Comparison of ENCODE assay signal across 27 cellular contexts in genomic region chr16:57395026-57395425, GRCh38. TPM values are rescaled to one million over a fixed set of nuclear protein-coding genes. Genes with fewer than 3 reads are reported as not detected.
DNase-seq lines count a peak whose midpoint lies in the region; ATAC-seq, FAIRE-seq and TF ChIP-seq lines count a peak whose summit lies in the region.
"Had no signal": no experiment of that assay in that cellular context is flagged by ENCODE, and none has a peak within 500 bp of the region (broad histone marks: within the 10 kb centered on the region; RNA-seq: fewer than 3 reads in every experiment).

No MANE protein-coding gene starts in this region.

- TF ChIP-seq POLR2A in breast epithelium (IDR thresholded peaks at IDR 0.05) = no peak
- no peak for TF ChIP-seq POLR2A in A549 (IDR thresholded peaks at IDR 0.05; ENCODE audit: low read length)
- no peak for TF ChIP-seq POLR2A in K562 (conservative IDR thresholded peaks at IDR 0.05)

- no peaks in the 10 kb centered on the region for H3K36me3 Mint-ChIP-seq in MCF 10A (ENCODE audit: insufficient read depth, unreplicated experiment)
- H3K36me3 Mint-ChIP-seq: CD14-positive monocyte; CD8-positive, alpha-beta memory T cell had no signal

- H3K79me2 ChIP-seq in K562 (ENCODE audit: control insufficient read depth, insufficient read depth, low read length) = no peaks in the 10 kb centered on the region

- TF ChIP-seq RAD21 in A549 (conservative IDR thresholded peaks at IDR 0.05 in 1 of 2, IDR thresholded peaks at IDR 0.05 in 1 of 2) = no peak
- TF ChIP-seq RAD21 in K562 (CRISPR knock-in tag; conservative IDR thresholded peaks at IDR 0.05 in 1 of 2, IDR thresholded peaks at IDR 0.05 in 1 of 2) = no peak

- FAIRE-seq in A549 (lab: Jason Lieb, UNC) (no peak), K562 (lab: Jason Lieb, UNC) (no peak), kidney (lab: Jason Lieb, UNC) (no peak)
- FAIRE-seq: A204.1, D721Med, GM12878, GM19239, H1 had no signal

- no peak overlapping the region for H3K27ac Mint-ChIP-seq in MCF 10A (ENCODE audit: low read depth, unreplicated experiment)
- H3K27ac Mint-ChIP-seq: CD14-positive monocyte; CD4-positive, alpha-beta T cell; CD8-positive, alpha-beta memory T cell had no signal

- no peak overlapping the region for H3K9ac ChIP-seq in K562 (ENCODE audit: insufficient read depth in 1 of 2, low read depth in 2 of 2, low read length in 2 of 2)
- no peak overlapping the region for H3K9ac ChIP-seq in kidney (ENCODE audit: low read length in 2 of 2)
- H3K9ac ChIP-seq: BLaER1 treated with 17β-estradiol and CSF1 and Interleukin-3, amounts not matched to agents 10 nM and 100 nM; GM23248 had no signal

- H3K4me2 ChIP-seq in A549 = no peak overlapping the region
- no peak overlapping the region for H3K4me2 ChIP-seq in K562 (ENCODE audit: insufficient read depth, low read length)
- H3K4me2 ChIP-seq: BLaER1 treated with 17β-estradiol and CSF1 and Interleukin-3, amounts not matched to agents 10 nM and 100 nM had no signal

- H2AFZ ChIP-seq in K562 (ENCODE audit: low read depth, low read length) = no peak overlapping the region
- H2AFZ ChIP-seq: GM23248 had no signal

- in situ Hi-C loops in K562 (cut with MboI) = no loop called here

- DNase-seq in breast epithelium (ENCODE audit: low spot score in 2 of 2) (no peak), MCF 10A (ENCODE audit: unreplicated experiment) (no peak), A549 (ENCODE audit: low read depth in 1 of 2, low spot score in 1 of 2) (no peak), K562 (ENCODE audit: extremely low read depth in 1 of 4, low spot score in 3 of 4) (no peak), kidney (peak; percentile 13)
- DNase-seq: ACHN; AML-193; BE2C; CD4-positive, alpha-beta T cell; DMS 273 treated with DMSO at 0.1 percent for 48 hours; DMS79; EL; GDM1; H7; HCEC 1CT had no signal

- peaks cover 17% of the 10 kb centered on the region for H3K27me3 Mint-ChIP-seq in MCF 10A (ENCODE audit: insufficient read depth, unreplicated experiment)

- no peaks in the 10 kb centered on the region for H3K9me1 ChIP-seq in K562 (ENCODE audit: control insufficient read depth, insufficient read depth, low read length)

- H3K4me3 Mint-ChIP-seq in MCF 10A (ENCODE audit: unreplicated experiment) = no peak overlapping the region
- H3K4me3 Mint-ChIP-seq: CD14-positive monocyte; CD4-positive, alpha-beta T cell; CD8-positive, alpha-beta memory T cell had no signal

- no peaks in the 10 kb centered on the region for H3K4me1 Mint-ChIP-seq in MCF 10A (ENCODE audit: insufficient read depth, unreplicated experiment)
- H3K4me1 Mint-ChIP-seq: CD8-positive, alpha-beta memory T cell had no signal

- POLR2A ChIA-PET in MCF 10A (lab: Yijun Ruan, JAX) (interaction anchor here (0.9 to 1.0 kb wide), 2 partner anchors 52 to 149 kb away, joined by 3 to 4 read pairs; partner anchors contain the start of genes CIAPIN1 and COQ9), A549 (lab: Yijun Ruan, JAX) (no interaction called here), K562 (lab: Yijun Ruan, JAX) (no interaction called here)

- H3K36me3 ChIP-seq in breast epithelium (no peaks in the 10 kb centered on the region), K562 (ENCODE audit: control insufficient read depth, insufficient read depth, low read length) (no peaks in the 10 kb centered on the region), kidney (ENCODE audit: control insufficient read depth in 1 of 2, insufficient read depth in 2 of 2, low read length in 2 of 2) (no peaks in the 10 kb centered on the region)
- H3K36me3 ChIP-seq: BE2C; BLaER1 treated with 17β-estradiol and CSF1 and Interleukin-3, amounts not matched to agents 10 nM and 100 nM had no signal

- peaks cover 0 to 7% of the 10 kb centered on the region in 2 donors for H3K4me1 ChIP-seq in breast epithelium
- H3K4me1 ChIP-seq in A549 = no peaks in the 10 kb centered on the region
- no peaks in the 10 kb centered on the region; a peak in 1 of 5 replicates for H3K4me1 ChIP-seq in K562 (replicated peaks in 1 of 2; ENCODE audit: control insufficient read depth in 2 of 2, insufficient read depth in 2 of 2, low read length in 2 of 2)
- peaks cover 2 to 6% of the 10 kb centered on the region in 2 donors for H3K4me1 ChIP-seq in kidney (ENCODE audit: control insufficient read depth in 1 of 2, insufficient read depth in 1 of 2, low read depth in 1 of 2, low read length in 2 of 2)
- H3K4me1 ChIP-seq: BE2C had no signal

- TF ChIP-seq EP300 in A549 (IDR thresholded peaks at IDR 0.05) (no peak), K562 (IDR thresholded peaks at IDR 0.05; ENCODE audit: low read length) (no peak)

- H3K9me3 ChIP-seq in breast epithelium (no peaks in the 10 kb centered on the region), A549 (no peaks in the 10 kb centered on the region), K562 (replicated peaks; ENCODE audit: control insufficient read depth, insufficient read depth, low read depth, low read length) (no peaks in the 10 kb centered on the region; the same call in 1 of the 2 replicates), kidney (ENCODE audit: control insufficient read depth in 1 of 2, low read length in 2 of 2) (peaks cover 0 to 4% of the 10 kb centered on the region in 2 donors)
- H3K9me3 ChIP-seq: BE2C had no signal

- H3K27ac ChIP-seq in breast epithelium (peak overlapping the region; percentile 39 to 83), A549 (no peak overlapping the region), K562 (ENCODE audit: extremely low read depth, low read depth, low read length) (no peak overlapping the region), kidney (ENCODE audit: low read depth in 2 of 2, low read length in 2 of 2) (no peak overlapping the region)
- H3K27ac ChIP-seq: 22Rv1; BLaER1 treated with 17β-estradiol and CSF1 and Interleukin-3, amounts not matched to agents 10 nM and 100 nM; GM23248 had no signal

- H3K4me3 ChIP-seq in breast epithelium = no peak overlapping the region
- H3K4me3 ChIP-seq in A549 = no peak overlapping the region
- no peak overlapping the region for H3K4me3 ChIP-seq in K562
- H3K4me3 ChIP-seq in kidney (ENCODE audit: low read length in 2 of 2) = no peak overlapping the region
- H3K4me3 ChIP-seq: BLaER1 treated with 17β-estradiol and CSF1 and Interleukin-3, amounts not matched to agents 10 nM and 100 nM; GM12878; GM23248 had no signal

- H3K27me3 ChIP-seq in breast epithelium (no peaks in the 10 kb centered on the region), K562 (ENCODE audit: control insufficient read depth in 2 of 2, insufficient read depth in 2 of 2, low read length in 2 of 2) (peaks cover 0 to 27% of the 10 kb centered on the region in 2 experiments; a peak in 3 of 5 replicates)
- H3K27me3 ChIP-seq: BE2C; BLaER1 treated with 17β-estradiol and CSF1 and Interleukin-3, amounts not matched to agents 10 nM and 100 nM had no signal

- no peaks in the 10 kb centered on the region for H4K20me1 ChIP-seq in K562 (replicated peaks; ENCODE audit: control insufficient read depth, insufficient read depth, low read length)
- H4K20me1 ChIP-seq: BLaER1 treated with 17β-estradiol and CSF1 and Interleukin-3, amounts not matched to agents 10 nM and 100 nM had no signal

- TF ChIP-seq CTCF in breast epithelium (IDR thresholded peaks at IDR 0.05) = no peak
- no peak for TF ChIP-seq CTCF in MCF 10A (IDR thresholded peaks at IDR 0.05; ENCODE audit: unreplicated experiment)
- no peak for TF ChIP-seq CTCF in A549 (IDR thresholded peaks at IDR 0.05)
- TF ChIP-seq CTCF in K562 (IDR thresholded peaks at IDR 0.05 in 2 of 3, conservative IDR thresholded peaks at IDR 0.05 in 1 of 3; ENCODE audit: insufficient read depth in 2 of 3, low read depth in 1 of 3, low read length in 3 of 3) = no peak
- no peak for TF ChIP-seq CTCF in kidney (IDR thresholded peaks at IDR 0.05; ENCODE audit: borderline replicate concordance, extremely low read depth, insufficient read depth)

- ATAC-seq in A549 (no peak), K562 (no peak), HG03378 (IDR thresholded peaks at IDR 0.05; ENCODE audit: unreplicated experiment) (no peak), HG03135 (IDR thresholded peaks at IDR 0.05; ENCODE audit: unreplicated experiment) (no peak)
- ATAC-seq: GM12878 had no signal

- intact Hi-C loops in breast epithelium (cut with DNase I; ENCODE audit: low total_unique reads) = no loop called here
- intact Hi-C loops in MCF 10A (cut with micrococcal nuclease) = no loop called here
- intact Hi-C loops in K562 (cut with micrococcal nuclease) = no loop called here
- intact Hi-C loops in kidney (cut with DNase I) = no loop called here

- WGBS in A549 (ENCODE audit: missing lambda C conversion rate) = 61% methylated on average over 5 of the region's 5 CpGs
- WGBS in K562 (ENCODE audit: insufficient coverage, low coverage, missing lambda C conversion rate) = 4% methylated on average over 5 of the region's 5 CpGs

- CTCF ChIA-PET in MCF 10A (lab: Yijun Ruan, JAX) (interaction anchor here (0.6 to 2.4 kb wide), 6 partner anchors 18 to 1039 kb away, joined by 3 to 11 read pairs (median 4); no protein-coding TSS in a partner anchor), A549 (lab: Yijun Ruan, JAX) (interaction anchor here (0.8 to 3.0 kb wide), 9 partner anchors 9 to 95 kb away, joined by 3 to 14 read pairs (median 3); partner anchors contain the start of gene CCL17), K562 (lab: Yijun Ruan, JAX; ENCODE audit: low intra/inter-chr PET ratio) (no interaction called here)

- no TSS peak for BruUV-seq in MCF 10A (replicated peaks; lab: Mats Ljungman, UMichigan)
- no TSS peak for BruUV-seq in K562 (replicated peaks; lab: Mats Ljungman, UMichigan)

- H3K9me3 Mint-ChIP-seq in MCF 10A (ENCODE audit: unreplicated experiment) = no peaks in the 10 kb centered on the region
- H3K9me3 Mint-ChIP-seq: CD4-positive, alpha-beta T cell; CD8-positive, alpha-beta memory T cell had no signal

RNA-seq across cellular contexts. Expression of gene CCL17, which starts 9.5 kb away (rescaled TPM):
- total RNA-seq in breast epithelium = not detected
- total RNA-seq in MCF 10A (2022) = not detected in 2 replicates
- polyA plus RNA-seq in A549 (2011; rRNA removed) = not detected in 2 replicates
- not detected in 2 replicates for polyA plus RNA-seq in A549 (2012; cell fraction: cytosol; rRNA removed)
- not detected in 2 replicates for polyA plus RNA-seq in A549 (2012; cell fraction: nucleus; rRNA removed)
- not detected in 3 replicates for polyA plus RNA-seq in A549 (2017; fragmentation: RNase III; extraction: RNeasy Plus Mini Kit Qiagen cat#74134 plus additional on column Dnase treatment)
- not detected in 2 replicates for polyA minus RNA-seq in A549 (2011; rRNA and poly(A)+ RNA removed)
- not detected in 2 replicates for total RNA-seq in K562 (2011; cell fraction: chromatin; rRNA removed; ENCODE audit: low replicate concordance)
- not detected in 2 replicates for total RNA-seq in K562 (2011; cell fraction: nucleolus; rRNA removed)
- not detected in 2 replicates for total RNA-seq in K562 (2011; cell fraction: nucleoplasm; rRNA removed)
- not detected in 2 replicates for total RNA-seq in K562 (2014; rRNA removed)
- total RNA-seq in K562 (2014; rRNA removed; fragmentation: Illumina TruSeq; extraction: Trizol) = not detected in 2 replicates
- total RNA-seq in K562 (2015; rRNA removed; fragmentation: Illumina TruSeq; extraction: Trizol) = not detected in 2 replicates
- total RNA-seq in K562 (2021) = not detected in 2 replicates
- not detected in 2 replicates for polyA plus RNA-seq in K562 (2011; rRNA removed)
- not detected in 2 replicates for polyA plus RNA-seq in K562 (2011; cell fraction: cytosol; rRNA removed)
- not detected in 2 replicates for polyA plus RNA-seq in K562 (2011; cell fraction: nucleus; rRNA removed)
- not detected in 2 replicates for polyA plus RNA-seq in K562 (2012)
- polyA plus RNA-seq in K562 (2014; fragmentation: Illumina TruSeq; extraction: Trizol) = not detected in 2 replicates
- polyA plus RNA-seq in K562 (2014; fragmentation: Nextera tagmentation; extraction: Ambion mirVana) = not detected
- not detected in 2 replicates for polyA plus RNA-seq in K562 (2014; rRNA removed)
- not detected in 2 replicates for polyA minus RNA-seq in K562 (2011; rRNA and poly(A)+ RNA removed)
- not detected in 2 replicates for polyA minus RNA-seq in K562 (2011; cell fraction: cytosol; rRNA and poly(A)+ RNA removed)
- polyA minus RNA-seq in K562 (2011; cell fraction: nucleus; rRNA and poly(A)+ RNA removed) = not detected in 2 replicates
- total RNA-seq in kidney = 1.5 TPM
- polyA plus RNA-seq in kidney (ENCODE audit: insufficient read depth, low read depth, low replicate concordance) = not detected
- total RNA-seq: CD4-positive, alpha-beta T cell; GM23248; H1; H7 had no signal
- polyA plus RNA-seq: CD14-positive monocyte; CD8-positive, alpha-beta memory T cell; GM23248; H1 had no signal

RNA-seq across cellular contexts. Expression of gene CX3CL1, which starts 22.7 kb away (rescaled TPM):
- total RNA-seq in breast epithelium (100 to 1,000 TPM in 1 of 3 donors, 10 to 100 TPM in 1, 1 to 10 TPM in 1; 6.2 to 164 (median 58.0) TPM), MCF 10A (2022) (not detected in 2 replicates), K562 (2014; rRNA removed) (not detected in 2 replicates), K562 (2014; rRNA removed; fragmentation: Illumina TruSeq; extraction: Trizol) (not detected in 2 replicates), K562 (2015; rRNA removed; fragmentation: Illumina TruSeq; extraction: Trizol) (not detected in 2 replicates), K562 (2021) (0.09 and 0.16 TPM in 2 replicates), kidney (46.4 TPM)
- polyA plus RNA-seq in A549 (2011; rRNA removed) (0.10 and 0.17 TPM in 2 replicates), A549 (2017; fragmentation: RNase III; extraction: RNeasy Plus Mini Kit Qiagen cat#74134 plus additional on column Dnase treatment) (0.08 to 0.17 TPM (median 0.08 TPM) in 3 replicates), K562 (2011; rRNA removed) (not detected in 2 replicates), K562 (2014; fragmentation: Illumina TruSeq; extraction: Trizol) (not detected in 2 replicates), K562 (2014; fragmentation: Nextera tagmentation; extraction: Ambion mirVana) (not detected), K562 (2014; rRNA removed) (not detected in 2 replicates), kidney (ENCODE audit: insufficient read depth, low read depth, low replicate concordance) (39.1 TPM)
- polyA plus RNA-seq in A549 (2012; cell fraction: cytosol; rRNA removed) = 0.04 and 0.10 TPM in 2 replicates
- 0.18 and 0.21 TPM in 2 replicates for polyA plus RNA-seq in A549 (2012; cell fraction: nucleus; rRNA removed)
- 0.08 and 0.19 TPM in 2 replicates for polyA minus RNA-seq in A549 (2011; rRNA and poly(A)+ RNA removed)
- not detected in 2 replicates for total RNA-seq in K562 (2011; cell fraction: chromatin; rRNA removed; ENCODE audit: low replicate concordance)
- not detected in 2 replicates for total RNA-seq in K562 (2011; cell fraction: nucleolus; rRNA removed)
- not detected in 2 replicates for total RNA-seq in K562 (2011; cell fraction: nucleoplasm; rRNA removed)
- not detected in 2 replicates for polyA plus RNA-seq in K562 (2011; cell fraction: cytosol; rRNA removed)
- not detected in 2 replicates for polyA plus RNA-seq in K562 (2011; cell fraction: nucleus; rRNA removed)
- polyA plus RNA-seq in K562 (2012) = not detected in 2 replicates
- not detected in 2 replicates for polyA minus RNA-seq in K562 (2011; rRNA and poly(A)+ RNA removed)
- polyA minus RNA-seq in K562 (2011; cell fraction: cytosol; rRNA and poly(A)+ RNA removed) = not detected in 2 replicates
- not detected in 2 replicates for polyA minus RNA-seq in K562 (2011; cell fraction: nucleus; rRNA and poly(A)+ RNA removed)
- total RNA-seq: CD4-positive, alpha-beta T cell; CD8-positive, alpha-beta memory T cell; GM23248 had no signal
- polyA plus RNA-seq: CD14-positive monocyte; CD8-positive, alpha-beta memory T cell; GM23248 had no signal

RNA-seq across cellular contexts. Expression of gene CCL22, which starts 36.4 kb away (rescaled TPM):
- total RNA-seq in breast epithelium (under 1 TPM; 0.15 to 0.33 (median 0.16) TPM), MCF 10A (2022) (not detected in 2 replicates), K562 (2014; rRNA removed) (not detected in 2 replicates), K562 (2014; rRNA removed; fragmentation: Illumina TruSeq; extraction: Trizol) (not detected in 2 replicates), K562 (2015; rRNA removed; fragmentation: Illumina TruSeq; extraction: Trizol) (not detected in 2 replicates), K562 (2021) (0.29 and 0.60 TPM in 2 replicates), kidney (1.3 TPM)
- polyA plus RNA-seq in A549 (2011; rRNA removed) (not detected in 2 replicates), A549 (2017; fragmentation: RNase III; extraction: RNeasy Plus Mini Kit Qiagen cat#74134 plus additional on column Dnase treatment) (not detected in 3 replicates), K562 (2011; rRNA removed) (not detected in 2 replicates), K562 (2014; fragmentation: Illumina TruSeq; extraction: Trizol) (0.10 TPM in 1 of 2 replicates, not detected in the other), K562 (2014; fragmentation: Nextera tagmentation; extraction: Ambion mirVana) (under 1 TPM; 0.04 to 0.07 TPM), K562 (2014; rRNA removed) (0.04 TPM in 1 of 2 replicates, not detected in the other), kidney (ENCODE audit: insufficient read depth, low read depth, low replicate concordance) (not detected)
- not detected in 2 replicates for polyA plus RNA-seq in A549 (2012; cell fraction: cytosol; rRNA removed)
- not detected in 2 replicates for polyA plus RNA-seq in A549 (2012; cell fraction: nucleus; rRNA removed)
- polyA minus RNA-seq in A549 (2011; rRNA and poly(A)+ RNA removed) = not detected in 2 replicates
- total RNA-seq in K562 (2011; cell fraction: chromatin; rRNA removed; ENCODE audit: low replicate concordance) = not detected in 2 replicates
- not detected in 2 replicates for total RNA-seq in K562 (2011; cell fraction: nucleolus; rRNA removed)
- total RNA-seq in K562 (2011; cell fraction: nucleoplasm; rRNA removed) = not detected in 2 replicates
- polyA plus RNA-seq in K562 (2011; cell fraction: cytosol; rRNA removed) = not detected in 2 replicates
- not detected in 2 replicates for polyA plus RNA-seq in K562 (2011; cell fraction: nucleus; rRNA removed)
- polyA plus RNA-seq in K562 (2012) = 0.04 and 0.06 TPM in 2 replicates
- not detected in 2 replicates for polyA minus RNA-seq in K562 (2011; rRNA and poly(A)+ RNA removed)
- not detected in 2 replicates for polyA minus RNA-seq in K562 (2011; cell fraction: cytosol; rRNA and poly(A)+ RNA removed)
- polyA minus RNA-seq in K562 (2011; cell fraction: nucleus; rRNA and poly(A)+ RNA removed) = not detected in 2 replicates
- total RNA-seq: CD4-positive, alpha-beta T cell; GM23248; H1; H7 had no signal
- polyA plus RNA-seq: CD8-positive, alpha-beta memory T cell; H1 had no signal

RNA-seq across cellular contexts. Expression of gene CIAPIN1, which starts 52.2 kb away (rescaled TPM):
- total RNA-seq in breast epithelium (10 to 100 TPM; 23.4 to 33.2 (median 28.8) TPM), MCF 10A (2022) (99.9 and 105 TPM in 2 replicates), K562 (2014; rRNA removed) (79.2 and 100 TPM in 2 replicates), K562 (2014; rRNA removed; fragmentation: Illumina TruSeq; extraction: Trizol) (78.2 and 83.6 TPM in 2 replicates), K562 (2015; rRNA removed; fragmentation: Illumina TruSeq; extraction: Trizol) (71.8 and 74.6 TPM in 2 replicates), K562 (2021) (95.7 and 102 TPM in 2 replicates), kidney (53.6 TPM)
- polyA plus RNA-seq in A549 (2011; rRNA removed) (101 and 114 TPM in 2 replicates), A549 (2017; fragmentation: RNase III; extraction: RNeasy Plus Mini Kit Qiagen cat#74134 plus additional on column Dnase treatment) (69.1 to 75.0 TPM (median 71.5 TPM) in 3 replicates), K562 (2011; rRNA removed) (98.1 and 104 TPM in 2 replicates), K562 (2014; fragmentation: Illumina TruSeq; extraction: Trizol) (85.8 and 87.4 TPM in 2 replicates), K562 (2014; fragmentation: Nextera tagmentation; extraction: Ambion mirVana) (100 to 1,000 TPM; 256 to 263 TPM), K562 (2014; rRNA removed) (68.3 and 72.8 TPM in 2 replicates), kidney (ENCODE audit: insufficient read depth, low read depth, low replicate concordance) (56.3 TPM)
- 66.5 and 75.6 TPM in 2 replicates for polyA plus RNA-seq in A549 (2012; cell fraction: cytosol; rRNA removed)
- 49.6 and 75.2 TPM in 2 replicates for polyA plus RNA-seq in A549 (2012; cell fraction: nucleus; rRNA removed)
- 49.6 and 60.0 TPM in 2 replicates for polyA minus RNA-seq in A549 (2011; rRNA and poly(A)+ RNA removed)
- total RNA-seq in K562 (2011; cell fraction: chromatin; rRNA removed; ENCODE audit: low replicate concordance) = 76.1 and 94.2 TPM in 2 replicates
- 47.2 and 48.7 TPM in 2 replicates for total RNA-seq in K562 (2011; cell fraction: nucleolus; rRNA removed)
- 57.9 and 64.7 TPM in 2 replicates for total RNA-seq in K562 (2011; cell fraction: nucleoplasm; rRNA removed)
- 79.8 and 91.8 TPM in 2 replicates for polyA plus RNA-seq in K562 (2011; cell fraction: cytosol; rRNA removed)
- 64.2 and 65.5 TPM in 2 replicates for polyA plus RNA-seq in K562 (2011; cell fraction: nucleus; rRNA removed)
- 59.6 and 73.4 TPM in 2 replicates for polyA plus RNA-seq in K562 (2012)
- 67.4 and 77.9 TPM in 2 replicates for polyA minus RNA-seq in K562 (2011; rRNA and poly(A)+ RNA removed)
- polyA minus RNA-seq in K562 (2011; cell fraction: cytosol; rRNA and poly(A)+ RNA removed) = 23.9 and 35.3 TPM in 2 replicates
- 14.1 and 24.7 TPM in 2 replicates for polyA minus RNA-seq in K562 (2011; cell fraction: nucleus; rRNA and poly(A)+ RNA removed)

RNA-seq across cellular contexts. Expression of gene COQ9, which starts 52.3 kb away (rescaled TPM):
- total RNA-seq in breast epithelium = 10 to 100 TPM; 36.0 to 42.6 (median 40.7) TPM
- 72.5 and 80.8 TPM in 2 replicates for total RNA-seq in MCF 10A (2022)
- polyA plus RNA-seq in A549 (2011; rRNA removed) = 109 and 130 TPM in 2 replicates
- polyA plus RNA-seq in A549 (2012; cell fraction: cytosol; rRNA removed) = 91.1 and 99.7 TPM in 2 replicates
- 90.2 and 108 TPM in 2 replicates for polyA plus RNA-seq in A549 (2012; cell fraction: nucleus; rRNA removed)
- polyA plus RNA-seq in A549 (2017; fragmentation: RNase III; extraction: RNeasy Plus Mini Kit Qiagen cat#74134 plus additional on column Dnase treatment) = 46.2 to 48.0 TPM (median 47.2 TPM) in 3 replicates
- 81.0 and 97.4 TPM in 2 replicates for polyA minus RNA-seq in A549 (2011; rRNA and poly(A)+ RNA removed)
- 89.8 and 122 TPM in 2 replicates for total RNA-seq in K562 (2011; cell fraction: chromatin; rRNA removed; ENCODE audit: low replicate concordance)
- total RNA-seq in K562 (2011; cell fraction: nucleolus; rRNA removed) = 76.9 and 77.6 TPM in 2 replicates
- 91.4 and 128 TPM in 2 replicates for total RNA-seq in K562 (2011; cell fraction: nucleoplasm; rRNA removed)
- 74.4 and 98.2 TPM in 2 replicates for total RNA-seq in K562 (2014; rRNA removed)
- 62.5 and 65.5 TPM in 2 replicates for total RNA-seq in K562 (2014; rRNA removed; fragmentation: Illumina TruSeq; extraction: Trizol)
- total RNA-seq in K562 (2015; rRNA removed; fragmentation: Illumina TruSeq; extraction: Trizol) = 68.9 and 71.4 TPM in 2 replicates
- 63.3 and 63.7 TPM in 2 replicates for total RNA-seq in K562 (2021)
- polyA plus RNA-seq in K562 (2011; rRNA removed) = 139 and 143 TPM in 2 replicates
- polyA plus RNA-seq in K562 (2011; cell fraction: cytosol; rRNA removed) = 148 and 155 TPM in 2 replicates
- polyA plus RNA-seq in K562 (2011; cell fraction: nucleus; rRNA removed) = 246 and 249 TPM in 2 replicates
- 62.1 and 66.0 TPM in 2 replicates for polyA plus RNA-seq in K562 (2012)
- polyA plus RNA-seq in K562 (2014; fragmentation: Illumina TruSeq; extraction: Trizol) = 92.0 and 110 TPM in 2 replicates
- polyA plus RNA-seq in K562 (2014; fragmentation: Nextera tagmentation; extraction: Ambion mirVana) = 10 to 100 TPM; 35.0 to 55.2 TPM
- 84.2 and 102 TPM in 2 replicates for polyA plus RNA-seq in K562 (2014; rRNA removed)
- polyA minus RNA-seq in K562 (2011; rRNA and poly(A)+ RNA removed) = 93.4 and 108 TPM in 2 replicates
- polyA minus RNA-seq in K562 (2011; cell fraction: cytosol; rRNA and poly(A)+ RNA removed) = 34.5 and 39.3 TPM in 2 replicates
- 46.4 and 57.6 TPM in 2 replicates for polyA minus RNA-seq in K562 (2011; cell fraction: nucleus; rRNA and poly(A)+ RNA removed)
- total RNA-seq in kidney = 78.0 TPM
- 200 TPM for polyA plus RNA-seq in kidney (ENCODE audit: insufficient read depth, low read depth, low replicate concordance)

Comparison
In these comparisons a context has a peak if more than half of its experiments do, and no peak if none do; other contexts are left out.
1. H3K27ac ChIP-seq: peak in breast epithelium (2 of 2); none in A549 (0 of 2), K562 (single experiment) and kidney (0 of 2).